1 cellular context compared by ENCODE assay signal in genomic region chr12:6342140-6342889, GRCh38.
TF ChIP-seq lines count a peak whose summit lies in the region.

No MANE protein-coding gene starts in this region.

TF ChIP-seq in HEK293, 187 proteins besides CTCF, POLR2A, EP300 and RAD21 (continued from another document):
- TF ChIP-seq ZNF518A (tag by site-specific recombination; conservative IDR thresholded peaks at IDR 0.05; ENCODE audit: low read depth) (0 out of 2 replicates have a peak, but pooled peaks have one; percentile 14), ZNF585B (tag by site-specific recombination; IDR thresholded peaks at IDR 0.05) (no peak), ZSCAN23 (tag by site-specific recombination; IDR thresholded peaks at IDR 0.05) (0 out of 2 replicates have a peak, but pooled peaks have one; percentile 47), PRDM10 (tag by site-specific recombination; IDR thresholded peaks at IDR 0.05) (peak; percentile 43; the same call in 1 of the 2 replicates), SP3 (tag by site-specific recombination; IDR thresholded peaks at IDR 0.05) (peak; percentile 35; the same call in 1 of the 2 replicates), SCRT2 (tag by site-specific recombination; IDR thresholded peaks at IDR 0.05) (peak; percentile 54), TRIM28 (IDR thresholded peaks at IDR 0.05; ENCODE audit: borderline replicate concordance, low read length) (peak; percentile 72; the same call in 1 of the 2 replicates)
